15 cellular contexts compared by ENCODE assay signal in genomic region chr6:169583867-169584541, GRCh38.
DNase-seq lines count a peak whose midpoint lies in the region; ATAC-seq and TF ChIP-seq lines count a peak whose summit lies in the region.
"Had no signal": no experiment of that assay in that cellular context is flagged by ENCODE, and none has a peak within 500 bp of the region (broad histone marks: within the 10 kb centered on the region; RNA-seq: fewer than 3 reads in every experiment).

No MANE protein-coding gene starts in this region.

- peak overlapping the region; percentile 50 for H3K4me3 Mint-ChIP-seq in T-helper 2 cell treated with Interferon-gamma antibody and Interleukin-4, amounts not matched to agents 5 μg/mL and 100 μg/mL, for 36 hours
- H3K4me3 Mint-ChIP-seq in natural killer cell: peak overlapping the region; percentile 58
- H3K4me3 Mint-ChIP-seq: stimulated activated naive CD8-positive, alpha-beta T cell treated with anti-CD3 and anti-CD28 coated beads, Interleukin-15, Interleukin-2, amounts not matched to agents 100 ng/mL and 50 ng/mL, for 24 hours had no signal

- TF ChIP-seq CTCF in natural killer cell (IDR thresholded peaks at IDR 0.05): no peak

- intact Hi-C loops in natural killer cell (cut with micrococcal nuclease): no loop called here

- peaks cover 22% of the 10 kb centered on the region for H3K4me1 Mint-ChIP-seq in T-helper 2 cell treated with Interferon-gamma antibody and Interleukin-4, amounts not matched to agents 5 μg/mL and 100 μg/mL, for 36 hours (ENCODE audit: low read depth)
- H3K4me1 Mint-ChIP-seq in natural killer cell: peaks cover 32 to 57% of the 10 kb centered on the region in 2 donors

- H3K36me3 Mint-ChIP-seq in T-helper 2 cell treated with Interferon-gamma antibody and Interleukin-4, amounts not matched to agents 5 μg/mL and 100 μg/mL, for 36 hours (ENCODE audit: low read depth): peaks cover 4% of the 10 kb centered on the region
- no peaks in the 10 kb centered on the region for H3K36me3 Mint-ChIP-seq in natural killer cell

- peaks cover 4% of the 10 kb centered on the region for H3K9me3 Mint-ChIP-seq in T-helper 2 cell treated with Interferon-gamma antibody and Interleukin-4, amounts not matched to agents 5 μg/mL and 100 μg/mL, for 36 hours
- no peaks in the 10 kb centered on the region for H3K9me3 Mint-ChIP-seq in natural killer cell

- DNase-seq in T-helper 2 cell treated with Interferon-gamma antibody and Interleukin-4, amounts not matched to agents 5 μg/mL and 100 μg/mL, for 36 hours (ENCODE audit: low spot score): no peak
- no peak for DNase-seq in natural killer cell
- no peak for DNase-seq in anterior cingulate cortex (lab: John Stamatoyannopoulos, UW)
- DNase-seq in stimulated activated CD4-positive, alpha-beta T cell treated with anti-CD3 and anti-CD28 coated beads, Interleukin-4, amount 100 ng/mL, for 24 hours: no peak
- DNase-seq in NCI-H82 (lab: John Stamatoyannopoulos, UW): no peak
- DNase-seq: aorta, cortex of kidney, hypothalamus, NCI-H1048, right cardiac atrium had no signal

- H3K27me3 Mint-ChIP-seq in T-helper 2 cell treated with Interferon-gamma antibody and Interleukin-4, amounts not matched to agents 5 μg/mL and 100 μg/mL, for 36 hours (ENCODE audit: low read depth): no peaks in the 10 kb centered on the region
- H3K27me3 Mint-ChIP-seq in natural killer cell (ENCODE audit: low read depth in 2 of 2): no peaks in the 10 kb centered on the region
- H3K27me3 Mint-ChIP-seq: stimulated activated naive CD8-positive, alpha-beta T cell treated with anti-CD3 and anti-CD28 coated beads, Interleukin-15, Interleukin-2, amounts not matched to agents 100 ng/mL and 50 ng/mL, for 24 hours had no signal

- peak overlapping the region; percentile 66 for H3K27ac Mint-ChIP-seq in T-helper 2 cell treated with Interferon-gamma antibody and Interleukin-4, amounts not matched to agents 5 μg/mL and 100 μg/mL, for 36 hours
- H3K27ac Mint-ChIP-seq in natural killer cell: peak overlapping the region; percentile 65
- H3K27ac Mint-ChIP-seq: stimulated activated naive CD8-positive, alpha-beta T cell treated with anti-CD3 and anti-CD28 coated beads, Interleukin-15, Interleukin-2, amounts not matched to agents 100 ng/mL and 50 ng/mL, for 24 hours had no signal

- ATAC-seq in GM18511 (IDR thresholded peaks at IDR 0.05; ENCODE audit: unreplicated experiment) (peak; percentile 76), HG02852 (IDR thresholded peaks at IDR 0.05; ENCODE audit: unreplicated experiment) (peak; percentile 61), natural killer cell (peak; percentile 79 to 95 (median 85))
- ATAC-seq: HCT116, left lobe of liver, right cardiac atrium had no signal
